ENCODE assay signal across 26 cellular contexts in the genomic region with DNA sequence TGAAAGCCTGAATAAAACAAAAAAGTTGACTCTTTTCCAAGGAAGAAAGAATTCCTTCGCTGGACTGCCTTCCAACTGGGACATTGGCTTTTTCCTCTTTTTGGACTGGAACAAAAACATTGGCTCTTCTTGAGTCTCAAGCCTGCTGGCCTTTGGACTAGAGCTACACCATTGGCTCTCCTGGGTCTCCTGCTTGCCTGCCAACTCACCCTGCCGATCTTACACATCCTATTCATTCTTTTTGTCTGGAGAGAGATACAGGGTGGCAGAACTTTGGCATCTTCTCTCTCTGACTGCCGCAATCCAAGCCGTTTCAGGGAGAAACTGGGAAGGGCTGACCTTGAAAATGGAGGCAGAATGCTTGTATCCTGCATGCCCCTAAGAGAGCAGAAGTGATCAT. TPM values are rescaled to one million over a fixed set of nuclear protein-coding genes. Genes with fewer than 3 reads are reported as not detected.
DNase-seq lines count a peak whose midpoint lies in the region; ATAC-seq and TF ChIP-seq lines count a peak whose summit lies in the region.
"Had no signal": no experiment of that assay in that cellular context is flagged by ENCODE, and none has a peak within 500 bp of the region (broad histone marks: within the 10 kb centered on the region; RNA-seq: fewer than 3 reads in every experiment).

No MANE protein-coding gene starts in this region.

- TF ChIP-seq POLR2A in testis (IDR thresholded peaks at IDR 0.05), result no peak

- intact Hi-C loops in testis (cut with DNase I; ENCODE audit: low total_unique reads), result loop anchor here (10.0 kb wide), 2 partner anchors 220 to 350 kb away; partner anchors contain the start of gene WASF1
- intact Hi-C loops in activated naive CD4-positive, alpha-beta T cell treated with anti-CD3 and anti-CD28 coated beads for 36 hours (cut with micrococcal nuclease), result no loop called here

- ATAC-seq in left lobe of liver, result peak; percentile 22
- ATAC-seq: GM12878, HCT116 had no signal

- H3K27ac Mint-ChIP-seq in activated T-cell treated with anti-CD3 and anti-CD28 coated beads, Interleukin-2, amount 50 U/mL, for 24 hours, result peak overlapping the region; percentile 1
- no peak overlapping the region for H3K27ac Mint-ChIP-seq in chondrocyte (ENCODE audit: unreplicated experiment)
- no peak overlapping the region for H3K27ac Mint-ChIP-seq in activated naive CD4-positive, alpha-beta T cell treated with anti-CD3 and anti-CD28 coated beads for 36 hours
- H3K27ac Mint-ChIP-seq: CD4-positive, CD25-positive, alpha-beta regulatory T cell had no signal

- peaks cover 2% of the 10 kb centered on the region for H3K27me3 Mint-ChIP-seq in activated T-cell treated with anti-CD3 and anti-CD28 coated beads, Interleukin-2, amount 50 U/mL, for 24 hours
- peaks cover 2% of the 10 kb centered on the region for H3K27me3 Mint-ChIP-seq in chondrocyte (ENCODE audit: low read depth)
- H3K27me3 Mint-ChIP-seq in activated naive CD4-positive, alpha-beta T cell treated with anti-CD3 and anti-CD28 coated beads for 36 hours (ENCODE audit: low read depth), result peaks cover 3% of the 10 kb centered on the region

- TF ChIP-seq CTCF in testis (IDR thresholded peaks at IDR 0.05) (no peak), chondrocyte (IDR thresholded peaks at IDR 0.05) (no peak)

- CTCF ChIA-PET in activated naive CD4-positive, alpha-beta T cell treated with anti-CD3 and anti-CD28 coated beads for 36 hours (lab: Charles Lee), result no interaction called here

- DNase-seq in activated T-cell treated with anti-CD3 and anti-CD28 coated beads, Interleukin-2, amount 50 U/mL, for 24 hours, result no peak
- no peak for DNase-seq in activated T-cell treated with anti-CD3 and anti-CD28 coated beads, Interleukin-2, amount 50 U/mL, for 1 hour
- peak; percentile 71 for DNase-seq in cerebellar cortex (ENCODE audit: low spot score)
- no peak for DNase-seq in left lobe of liver (ENCODE audit: low spot score)
- peak; percentile 40 for DNase-seq in testis
- no peak for DNase-seq in NK-92 treated with Interleukin-12 subunit alpha and Interleukin-12 subunit beta, amount 100 ng/mL, for 24 hours (lab: John Stamatoyannopoulos, UW)
- no peak for DNase-seq in chondrocyte (ENCODE audit: low spot score)
- DNase-seq in activated naive CD4-positive, alpha-beta T cell treated with anti-CD3 and anti-CD28 coated beads for 36 hours, result no peak
- DNase-seq: BE2C; Caco-2; CD4-positive, CD25-positive, alpha-beta regulatory T cell; DMS153; GOT3; IMR-90; MM.1S; NCI-H1105; NCI-H510A treated with DMSO at 0.1 percent for 48 hours; NCI-H774; OCI-M1; SIG-M5 had no signal

- peaks cover 9% of the 10 kb centered on the region for H3K4me1 Mint-ChIP-seq in activated T-cell treated with anti-CD3 and anti-CD28 coated beads, Interleukin-2, amount 50 U/mL, for 24 hours (ENCODE audit: low read depth)
- peaks cover 8% of the 10 kb centered on the region for H3K4me1 Mint-ChIP-seq in chondrocyte (ENCODE audit: low read depth)
- peaks cover 5% of the 10 kb centered on the region for H3K4me1 Mint-ChIP-seq in activated naive CD4-positive, alpha-beta T cell treated with anti-CD3 and anti-CD28 coated beads for 36 hours (ENCODE audit: low read depth)

- peak overlapping the region; percentile 15 to 71 for H3K27ac ChIP-seq in testis
- H3K27ac ChIP-seq: HL-60 had no signal

- no peaks in the 10 kb centered on the region for H3K27me3 ChIP-seq in testis
- H3K27me3 ChIP-seq: BE2C had no signal

- 28 to 41% methylated on average over 4 of the region's 4 CpGs for WGBS in testis, 2 donors

- H3K4me3 Mint-ChIP-seq in activated T-cell treated with anti-CD3 and anti-CD28 coated beads, Interleukin-2, amount 50 U/mL, for 24 hours, result no peak overlapping the region
- no peak overlapping the region for H3K4me3 Mint-ChIP-seq in chondrocyte (ENCODE audit: unreplicated experiment)
- H3K4me3 Mint-ChIP-seq in activated naive CD4-positive, alpha-beta T cell treated with anti-CD3 and anti-CD28 coated beads for 36 hours, result no peak overlapping the region
- H3K4me3 Mint-ChIP-seq: CD4-positive, CD25-positive, alpha-beta regulatory T cell had no signal

- H3K36me3 Mint-ChIP-seq in activated T-cell treated with anti-CD3 and anti-CD28 coated beads, Interleukin-2, amount 50 U/mL, for 24 hours (ENCODE audit: low read depth), result no peaks in the 10 kb centered on the region
- no peaks in the 10 kb centered on the region for H3K36me3 Mint-ChIP-seq in chondrocyte (ENCODE audit: low read depth)
- no peaks in the 10 kb centered on the region for H3K36me3 Mint-ChIP-seq in activated naive CD4-positive, alpha-beta T cell treated with anti-CD3 and anti-CD28 coated beads for 36 hours (ENCODE audit: low read depth)
- H3K36me3 Mint-ChIP-seq: CD4-positive, CD25-positive, alpha-beta regulatory T cell had no signal

- no peak overlapping the region for H3K4me3 ChIP-seq in testis
- H3K4me3 ChIP-seq: GM12878 had no signal

- no peaks in the 10 kb centered on the region for H3K9me3 ChIP-seq in testis
- H3K9me3 ChIP-seq: BE2C, Caco-2 had no signal

- H3K36me3 ChIP-seq in testis (ENCODE audit: low read depth, missing control alignments), result no peaks in the 10 kb centered on the region
- H3K36me3 ChIP-seq: BE2C had no signal

- H3K9me3 Mint-ChIP-seq in activated T-cell treated with anti-CD3 and anti-CD28 coated beads, Interleukin-2, amount 50 U/mL, for 24 hours, result no peaks in the 10 kb centered on the region
- H3K9me3 Mint-ChIP-seq in chondrocyte (ENCODE audit: low read depth), result no peaks in the 10 kb centered on the region
- no peaks in the 10 kb centered on the region for H3K9me3 Mint-ChIP-seq in activated naive CD4-positive, alpha-beta T cell treated with anti-CD3 and anti-CD28 coated beads for 36 hours
- H3K9me3 Mint-ChIP-seq: CD4-positive, CD25-positive, alpha-beta regulatory T cell had no signal

- peaks cover 3% of the 10 kb centered on the region for H3K4me1 ChIP-seq in testis
- H3K4me1 ChIP-seq: BE2C had no signal

RNA-seq across cellular contexts. Expression of gene DDO, which starts 20.2 kb away (rescaled TPM):
- total RNA-seq in left lobe of liver (5.2 TPM), testis (under 1 TPM; 0.19 to 0.24 TPM), chondrocyte (not detected in 3 replicates)
- 0.73 TPM for polyA plus RNA-seq in testis (ENCODE audit: insufficient read depth, low read depth, low replicate concordance)
- total RNA-seq in activated naive CD4-positive, alpha-beta T cell treated with anti-CD3 and anti-CD28 coated beads for 36 hours, result not detected
- total RNA-seq: Caco-2; CD4-positive, CD25-positive, alpha-beta regulatory T cell had no signal
- polyA plus RNA-seq: CD4-positive, CD25-positive, alpha-beta regulatory T cell had no signal

RNA-seq across cellular contexts. Expression of gene METTL24, which starts 37.1 kb away (rescaled TPM):
- total RNA-seq in left lobe of liver, result 0.48 TPM
- total RNA-seq in testis, result 1 to 10 TPM; 3.5 to 6.0 TPM
- polyA plus RNA-seq in testis (ENCODE audit: insufficient read depth, low read depth, low replicate concordance), result 6.3 TPM
- 0.62 to 0.67 TPM in 2 of 3 replicates, not detected in the other for total RNA-seq in chondrocyte
- total RNA-seq in activated naive CD4-positive, alpha-beta T cell treated with anti-CD3 and anti-CD28 coated beads for 36 hours, result not detected
- total RNA-seq: A172; Caco-2; CD4-positive, CD25-positive, alpha-beta regulatory T cell; GM12878; HT1080; IMR-90; RPMI7951 had no signal
- polyA plus RNA-seq: CD4-positive, CD25-positive, alpha-beta regulatory T cell; IMR-90 had no signal

Comparison
In these comparisons a context has a peak if more than half of its experiments do, and no peak if none do; other contexts are left out.
1. DNase-seq: peak in cerebellar cortex (single experiment) and testis (single experiment); none in activated T-cell treated with anti-CD3 and anti-CD28 coated beads, Interleukin-2, amount 50 U/mL, for 24 hours (single experiment), activated T-cell treated with anti-CD3 and anti-CD28 coated beads, Interleukin-2, amount 50 U/mL, for 1 hour (single experiment), left lobe of liver (single experiment), NK-92 treated with Interleukin-12 subunit alpha and Interleukin-12 subunit beta, amount 100 ng/mL, for 24 hours (single experiment), chondrocyte (single experiment) and activated naive CD4-positive, alpha-beta T cell treated with anti-CD3 and anti-CD28 coated beads for 36 hours (single experiment).